In the genomic region with DNA sequence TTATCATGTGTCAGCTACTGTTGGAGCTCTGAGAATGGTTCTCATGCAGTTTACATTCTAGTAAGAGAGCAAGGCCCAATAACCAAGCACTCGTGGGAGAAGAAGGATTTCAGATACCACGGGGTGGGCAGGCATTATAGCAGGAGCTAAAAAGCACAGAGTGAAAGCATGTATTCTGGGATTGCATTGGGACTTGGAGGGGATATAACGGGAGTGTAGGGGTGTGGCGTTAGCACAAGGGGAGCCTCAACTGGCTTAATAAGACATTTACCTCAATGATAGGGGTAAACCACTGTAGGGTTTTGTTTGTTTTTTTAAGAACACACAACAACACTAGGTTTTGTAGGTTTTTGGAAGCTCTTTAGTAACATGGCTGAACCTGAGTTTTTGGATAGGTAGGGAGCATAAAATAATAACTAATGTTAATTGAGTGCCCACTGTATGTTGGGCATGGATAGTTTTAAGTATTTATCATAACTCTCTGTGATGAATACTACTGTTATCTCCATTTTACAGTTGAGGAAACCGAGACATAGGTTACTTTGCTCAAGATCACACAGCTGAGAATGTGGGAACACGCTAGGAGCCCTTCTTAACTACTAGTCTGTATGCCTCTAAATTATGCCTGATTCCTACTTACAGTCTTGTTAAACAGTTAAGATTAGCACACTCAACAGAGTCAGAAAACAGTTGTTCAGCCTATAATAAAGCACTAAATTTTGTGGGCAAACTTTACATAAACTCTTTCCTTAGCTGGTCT, we compare ENCODE assay signal across 2 cellular contexts.
TF ChIP-seq lines count a peak whose summit lies in the region.

No MANE protein-coding gene starts in this region.

TF ChIP-seq in SK-N-SH, 30 proteins besides CTCF, POLR2A, EP300 and RAD21 (continued from another document):
- TF ChIP-seq, protein P1, sequence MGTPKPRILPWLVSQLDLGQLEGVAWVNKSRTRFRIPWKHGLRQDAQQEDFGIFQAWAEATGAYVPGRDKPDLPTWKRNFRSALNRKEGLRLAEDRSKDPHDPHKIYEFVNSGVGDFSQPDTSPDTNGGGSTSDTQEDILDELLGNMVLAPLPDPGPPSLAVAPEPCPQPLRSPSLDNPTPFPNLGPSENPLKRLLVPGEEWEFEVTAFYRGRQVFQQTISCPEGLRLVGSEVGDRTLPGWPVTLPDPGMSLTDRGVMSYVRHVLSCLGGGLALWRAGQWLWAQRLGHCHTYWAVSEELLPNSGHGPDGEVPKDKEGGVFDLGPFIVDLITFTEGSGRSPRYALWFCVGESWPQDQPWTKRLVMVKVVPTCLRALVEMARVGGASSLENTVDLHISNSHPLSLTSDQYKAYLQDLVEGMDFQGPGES (IDR thresholded peaks at IDR 0.05; ENCODE audit: low read depth, low read length) = no peak

TF ChIP-seq in SK-N-SH treated with all-trans-retinoic acid at 6 μM for 48 hours, 23 proteins besides CTCF, POLR2A, EP300 and RAD21 (continued from another document):
- TF ChIP-seq ESRRG (CRISPR knock-in tag; IDR thresholded peaks at IDR 0.05) = no peak
- TF ChIP-seq, protein P2, sequence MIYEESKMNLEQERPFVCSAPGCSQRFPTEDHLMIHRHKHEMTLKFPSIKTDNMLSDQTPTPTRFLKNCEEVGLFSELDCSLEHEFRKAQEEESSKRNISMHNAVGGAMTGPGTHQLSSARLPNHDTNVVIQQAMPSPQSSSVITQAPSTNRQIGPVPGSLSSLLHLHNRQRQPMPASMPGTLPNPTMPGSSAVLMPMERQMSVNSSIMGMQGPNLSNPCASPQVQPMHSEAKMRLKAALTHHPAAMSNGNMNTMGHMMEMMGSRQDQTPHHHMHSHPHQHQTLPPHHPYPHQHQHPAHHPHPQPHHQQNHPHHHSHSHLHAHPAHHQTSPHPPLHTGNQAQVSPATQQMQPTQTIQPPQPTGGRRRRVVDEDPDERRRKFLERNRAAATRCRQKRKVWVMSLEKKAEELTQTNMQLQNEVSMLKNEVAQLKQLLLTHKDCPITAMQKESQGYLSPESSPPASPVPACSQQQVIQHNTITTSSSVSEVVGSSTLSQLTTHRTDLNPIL (CRISPR knock-in tag; IDR thresholded peaks at IDR 0.05; ENCODE audit: low read depth) = no peak
- TF ChIP-seq OSR1 (CRISPR knock-in tag; IDR thresholded peaks at IDR 0.05) = no peak
- no peak for TF ChIP-seq PPARA (CRISPR knock-in tag; IDR thresholded peaks at IDR 0.05; ENCODE audit: borderline replicate concordance)
- no peak for TF ChIP-seq TOX (CRISPR knock-in tag; IDR thresholded peaks at IDR 0.05; ENCODE audit: borderline replicate concordance)
- TF ChIP-seq BACH2 (CRISPR knock-in tag; IDR thresholded peaks at IDR 0.05; ENCODE audit: borderline replicate concordance) = no peak
- no peak for TF ChIP-seq ZNF70 (CRISPR knock-in tag; IDR thresholded peaks at IDR 0.05)
- TF ChIP-seq TCF4 (CRISPR knock-in tag; IDR thresholded peaks at IDR 0.05; ENCODE audit: borderline replicate concordance) = no peak
- no peak for TF ChIP-seq RARB (CRISPR knock-in tag; IDR thresholded peaks at IDR 0.05)
- no peak for TF ChIP-seq ZC3H10 (CRISPR knock-in tag; IDR thresholded peaks at IDR 0.05)
- TF ChIP-seq ISL1 (CRISPR knock-in tag; IDR thresholded peaks at IDR 0.05) = no peak
- no peak for TF ChIP-seq ARNTL (CRISPR knock-in tag; IDR thresholded peaks at IDR 0.05; ENCODE audit: borderline replicate concordance, low read depth)
- TF ChIP-seq CSDC2 (CRISPR knock-in tag; IDR thresholded peaks at IDR 0.05) = no peak
